In the genomic region with DNA sequence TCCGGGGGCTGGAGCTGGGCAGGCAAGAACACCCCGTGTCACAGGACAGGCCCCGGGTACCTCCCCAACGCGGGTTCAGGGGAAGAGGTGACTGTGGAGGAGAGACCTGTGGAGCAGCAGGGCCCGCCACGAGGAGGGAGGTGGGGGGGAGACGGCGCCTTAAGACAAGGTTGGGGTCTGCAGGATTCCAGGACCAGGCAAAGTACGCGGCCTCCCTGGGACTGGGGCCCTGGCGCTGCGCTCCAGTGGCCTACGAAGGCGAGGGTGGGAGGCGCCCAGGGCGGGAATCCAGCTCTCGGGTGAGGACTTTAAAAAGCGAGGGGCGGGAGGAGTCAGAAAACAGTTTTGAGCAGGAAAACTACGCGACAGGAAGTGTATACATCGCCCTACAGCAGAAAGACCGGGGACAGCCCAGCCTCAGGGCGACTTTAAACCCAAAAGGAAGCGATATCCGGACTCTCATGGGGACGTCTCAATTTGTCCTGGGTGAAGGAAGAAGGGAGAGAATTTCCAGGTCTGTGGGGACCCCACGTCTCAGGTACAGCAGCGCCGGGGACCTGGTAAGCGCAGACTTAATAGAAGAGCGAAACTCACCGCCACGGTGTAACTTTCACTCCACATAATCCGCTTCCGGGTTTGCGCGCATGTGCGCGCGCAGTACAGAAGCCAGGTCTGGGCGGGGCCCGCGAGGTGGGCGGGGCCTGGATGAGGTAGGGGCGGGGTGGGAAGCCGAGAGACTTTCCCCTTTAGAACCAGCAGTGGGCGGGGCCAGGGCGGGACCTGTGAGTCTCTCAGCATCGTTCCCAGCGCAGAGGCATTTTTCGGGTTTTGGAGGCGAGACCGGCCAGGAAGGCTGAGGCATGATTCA, we compare ENCODE assay signal across 7 cellular contexts. TPM values are rescaled to one million over a fixed set of nuclear protein-coding genes. Genes with fewer than 3 reads are reported as not detected.
A peak's percentile ranks its signal among the peaks of the same experiment; 100 is the strongest.
DNase-seq lines count a peak whose midpoint lies in the region; ATAC-seq, FAIRE-seq and TF ChIP-seq lines count a peak whose summit lies in the region.

ZNF83 (minus strand) TSS at position 638 of the 868 bp plus-strand sequence.

- H3K79me2 ChIP-seq in smooth muscle cell (ENCODE audit: low read depth), result peaks cover 12% of the 10 kb centered on the region

- no peaks in the 10 kb centered on the region for H4K20me1 ChIP-seq in smooth muscle cell (ENCODE audit: low read depth)

- no peaks in the 10 kb centered on the region for H3K9me3 ChIP-seq in smooth muscle cell (replicated peaks; ENCODE audit: low read depth)

- H3K27me3 ChIP-seq in bronchial epithelial cell (ENCODE audit: control insufficient read depth, insufficient read depth, low read length) (no peaks in the 10 kb centered on the region), smooth muscle cell (ENCODE audit: low read depth) (no peaks in the 10 kb centered on the region)

- H3F3A ChIP-seq in smooth muscle cell (ENCODE audit: low read depth), result peaks cover 10% of the 10 kb centered on the region

- H3K36me3 ChIP-seq in bronchial epithelial cell (ENCODE audit: control insufficient read depth, insufficient read depth, low read length), result no peaks in the 10 kb centered on the region
- H3K36me3 ChIP-seq in smooth muscle cell (ENCODE audit: low read depth), result no peaks in the 10 kb centered on the region

- H2AFZ ChIP-seq in smooth muscle cell (ENCODE audit: low read depth), result no peak within 1 kb of the TSS

- no peaks in the 10 kb centered on the region for H3K4me1 ChIP-seq in smooth muscle cell (ENCODE audit: low read depth)

- peak; percentile 84 for ATAC-seq in HG03039 (IDR thresholded peaks at IDR 0.05; ENCODE audit: unreplicated experiment)

- peak; percentile 88 for FAIRE-seq in GM18507 (lab: Jason Lieb, UNC)
- FAIRE-seq in bronchial epithelial cell (lab: Jason Lieb, UNC), result no peak

- DNase-seq in GM18507 (ENCODE audit: extremely low spot score, insufficient read length, low read depth) (peak; percentile 84), NCI-H2171 (lab: John Stamatoyannopoulos, UW) (peak; percentile 51), bronchial epithelial cell (ENCODE audit: low read depth) (peak; percentile 76), iPS-NIHi7 (ENCODE audit: extremely low spot score) (peak; percentile 99), smooth muscle cell (lab: John Stamatoyannopoulos, UW; ENCODE audit: unreplicated experiment) (peak; percentile 95)

- WGBS in smooth muscle cell (ENCODE audit: low lambda C conversion rate), result 1% methylated on average over 43 of the region's 55 CpGs

- H3K4me2 ChIP-seq in smooth muscle cell, result peak within 1 kb of the TSS; percentile 96

- peak within 1 kb of the TSS; percentile 99 for H3K27ac ChIP-seq in smooth muscle cell (ENCODE audit: low read depth)

- TF ChIP-seq CTCF in WI38 (IDR thresholded peaks at IDR 0.05; ENCODE audit: low read depth, low read length) (no peak), bronchial epithelial cell (IDR thresholded peaks at IDR 0.05; ENCODE audit: insufficient read depth, low read length, severe bottlenecking) (no peak), smooth muscle cell (IDR thresholded peaks at IDR 0.05; ENCODE audit: borderline replicate concordance, insufficient read depth, poor library complexity, severe bottlenecking) (no peak)

- H3K9ac ChIP-seq in smooth muscle cell (ENCODE audit: low read depth), result peak within 1 kb of the TSS; percentile 97

- H3K4me3 ChIP-seq in WI38 (ENCODE audit: low read depth, low read length), result peak within 1 kb of the TSS; percentile 69
- peak within 1 kb of the TSS; percentile 61 for H3K4me3 ChIP-seq in bronchial epithelial cell (ENCODE audit: low read depth, low read length)
- H3K4me3 ChIP-seq in smooth muscle cell, result peak within 1 kb of the TSS; percentile 92

RNA-seq across cellular contexts. Expression of gene ZNF83, which starts in this region (rescaled TPM):
- total RNA-seq in bronchial epithelial cell (132 and 163 TPM in 2 replicates), smooth muscle cell (53.2 and 60.0 TPM in 2 replicates)
- polyA plus RNA-seq in smooth muscle cell, result 20.6 and 32.9 TPM in 2 replicates

Comparison
In these comparisons a context has a peak if more than half of its experiments do, and no peak if none do; other contexts are left out.
1. Peak in every context shown above with its lines: DNase-seq, ATAC-seq, H3K4me3 ChIP-seq and H3K27ac ChIP-seq.